ENCODE assay signal across 9 cellular contexts in the genomic region with DNA sequence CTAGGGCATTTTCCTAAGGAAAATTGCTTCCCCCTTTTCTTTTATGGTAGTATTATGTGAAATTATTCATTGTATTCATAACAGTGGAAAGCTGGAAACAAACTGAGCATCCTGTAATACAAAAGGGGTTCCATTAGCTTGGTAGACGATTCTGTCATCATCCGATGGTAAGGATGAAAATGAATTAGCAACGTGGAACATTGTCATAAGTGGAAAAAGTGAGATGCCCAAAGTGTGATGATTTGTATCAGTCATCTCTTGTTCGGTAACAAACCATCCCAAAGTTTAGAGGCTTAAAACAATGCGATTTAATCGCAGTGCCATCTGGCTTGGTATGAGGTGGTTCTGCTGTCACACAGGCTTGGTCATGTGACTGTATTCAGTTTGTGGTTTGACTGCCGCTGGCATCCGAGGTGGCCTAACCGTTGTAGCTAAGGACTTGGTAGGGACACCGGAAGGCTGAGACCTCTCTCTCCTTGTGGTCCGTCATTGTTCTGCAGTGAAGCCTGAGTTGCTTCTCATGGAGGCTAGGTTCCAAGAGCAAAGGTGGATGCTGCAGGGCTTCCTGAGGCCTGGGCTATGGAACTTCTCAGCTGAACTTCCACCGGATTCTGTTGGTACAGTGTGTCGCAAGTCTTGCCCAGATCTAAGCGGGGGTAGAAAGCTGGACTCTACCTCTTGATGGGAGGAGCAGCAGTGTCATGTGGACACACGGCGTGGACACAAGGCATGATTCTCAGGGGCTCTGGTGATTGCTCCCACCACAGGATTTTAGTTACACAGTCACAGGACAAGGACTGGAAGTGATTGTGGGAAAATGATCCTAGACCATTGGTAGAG. TPM values are rescaled to one million over a fixed set of nuclear protein-coding genes. Genes with fewer than 3 reads are reported as not detected.
DNase-seq lines count a peak whose midpoint lies in the region; ATAC-seq and TF ChIP-seq lines count a peak whose summit lies in the region.
"Had no signal": no experiment of that assay in that cellular context is flagged by ENCODE, and none has a peak within 500 bp of the region (broad histone marks: within the 10 kb centered on the region; RNA-seq: fewer than 3 reads in every experiment).

No MANE protein-coding gene starts in this region.

- peaks cover 4% of the 10 kb centered on the region for H3K36me3 Mint-ChIP-seq in T-helper 1 cell treated with Interleukin-12 subunit alpha and Interleukin-12 subunit beta and Interleukin-4 antibody, amounts not matched to agents 30 μg/mL and 1 μg/mL, for 36 hours (ENCODE audit: low read depth)

- H3K79me2 ChIP-seq in DOHH2 (ENCODE audit: control insufficient read depth, low read length): peaks cover 100% of the 10 kb centered on the region

- no peaks in the 10 kb centered on the region for H3K9me3 Mint-ChIP-seq in T-helper 1 cell treated with Interleukin-12 subunit alpha and Interleukin-12 subunit beta and Interleukin-4 antibody, amounts not matched to agents 30 μg/mL and 1 μg/mL, for 36 hours

- H3K27me3 ChIP-seq in DOHH2 (ENCODE audit: control insufficient read depth, low read length) (no peaks in the 10 kb centered on the region), ascending aorta (no peaks in the 10 kb centered on the region), MG63 (no peaks in the 10 kb centered on the region), psoas muscle (ENCODE audit: insufficient read depth in 3 of 3, low read length in 2 of 3) (peaks cover 0 to 35% (median 0%) of the 10 kb centered on the region in 3 donors)

- H3K4me3 ChIP-seq in DOHH2 (ENCODE audit: low read length) (peak overlapping the region; percentile 47), ascending aorta (peak overlapping the region in 1 of 2 donors; percentile 27), MG63 (no peak overlapping the region), psoas muscle (no peak overlapping the region)

- peaks cover 21% of the 10 kb centered on the region for H3F3A ChIP-seq in DOHH2 (ENCODE audit: control insufficient read depth, insufficient read depth)

- no peaks in the 10 kb centered on the region for H3K9me2 ChIP-seq in DOHH2 (replicated peaks; ENCODE audit: control insufficient read depth, low read length)

- H3K27ac ChIP-seq in DOHH2 (ENCODE audit: low read depth, low read length): peak overlapping the region; percentile 22
- H3K27ac ChIP-seq in ascending aorta: peak overlapping the region; percentile 58 to 75
- no peak overlapping the region for H3K27ac ChIP-seq in psoas muscle

- no peak for DNase-seq in ascending aorta (ENCODE audit: low spot score in 2 of 2)
- DNase-seq in stimulated activated CD4-positive, alpha-beta T cell treated with anti-CD3 and anti-CD28 coated beads, Interleukin-12 subunit alpha, Interleukin-12 subunit beta, amount 100 ng/mL, for 4 hours: peak; percentile 25
- no peak for DNase-seq in NCI-H1092 (lab: John Stamatoyannopoulos, UW)
- DNase-seq in MG63: no peak
- DNase-seq in psoas muscle: no peak
- DNase-seq: NCI-H2107 had no signal

- H4K20me1 ChIP-seq in DOHH2 (ENCODE audit: control insufficient read depth, insufficient read depth, low read depth, low read length): peaks cover 15% of the 10 kb centered on the region

- intact Hi-C loops in ascending aorta (cut with DNase I): no loop called here
- intact Hi-C loops in psoas muscle (cut with DNase I): loop anchor here in 1 of 2 donors (5.0 kb wide), 1 partner anchor 34 kb away; a partner anchor contains a TSS

- WGBS in psoas muscle, 3 donors: 81 to 84% (median 83%) methylated on average over 16 of the region's 16 CpGs

- ATAC-seq in psoas muscle (no peak), HG03025 (IDR thresholded peaks at IDR 0.05; ENCODE audit: low FRiP score, unreplicated experiment) (no peak)

- H3K36me3 ChIP-seq in DOHH2 (ENCODE audit: control insufficient read depth, low read length) (peaks cover 39% of the 10 kb centered on the region), ascending aorta (no peaks in the 10 kb centered on the region), MG63 (no peaks in the 10 kb centered on the region), psoas muscle (ENCODE audit: insufficient read depth in 1 of 2, low read depth in 1 of 2) (no peaks in the 10 kb centered on the region)

- peak overlapping the region; percentile 84 for H3K27ac Mint-ChIP-seq in T-helper 1 cell treated with Interleukin-12 subunit alpha and Interleukin-12 subunit beta and Interleukin-4 antibody, amounts not matched to agents 30 μg/mL and 1 μg/mL, for 36 hours

- peaks cover 100% of the 10 kb centered on the region for H3K4me1 ChIP-seq in DOHH2 (ENCODE audit: control insufficient read depth, low read length)
- peaks cover 8 to 85% of the 10 kb centered on the region in 2 donors for H3K4me1 ChIP-seq in ascending aorta
- H3K4me1 ChIP-seq in psoas muscle: peaks cover 44% of the 10 kb centered on the region

- H3K4me3 Mint-ChIP-seq in T-helper 1 cell treated with Interleukin-12 subunit alpha and Interleukin-12 subunit beta and Interleukin-4 antibody, amounts not matched to agents 30 μg/mL and 1 μg/mL, for 36 hours: peak overlapping the region; percentile 67

- H3K4me1 Mint-ChIP-seq in T-helper 1 cell treated with Interleukin-12 subunit alpha and Interleukin-12 subunit beta and Interleukin-4 antibody, amounts not matched to agents 30 μg/mL and 1 μg/mL, for 36 hours (ENCODE audit: low read depth): peaks cover 71% of the 10 kb centered on the region

- peak overlapping the region; percentile 100 for H3K4me2 ChIP-seq in DOHH2 (ENCODE audit: low read length)

- no peaks in the 10 kb centered on the region for H3K9me3 ChIP-seq in DOHH2 (ENCODE audit: control insufficient read depth, insufficient read depth, low read length)
- H3K9me3 ChIP-seq in ascending aorta: no peaks in the 10 kb centered on the region
- no peaks in the 10 kb centered on the region for H3K9me3 ChIP-seq in MG63
- no peaks in the 10 kb centered on the region for H3K9me3 ChIP-seq in psoas muscle

- TF ChIP-seq CTCF in DOHH2 (IDR thresholded peaks at IDR 0.05; ENCODE audit: low read depth, low read length, poor library complexity, severe bottlenecking) (no peak), ascending aorta (IDR thresholded peaks at IDR 0.05) (no peak), psoas muscle (IDR thresholded peaks at IDR 0.05) (no peak)

- H3K27me3 Mint-ChIP-seq in T-helper 1 cell treated with Interleukin-12 subunit alpha and Interleukin-12 subunit beta and Interleukin-4 antibody, amounts not matched to agents 30 μg/mL and 1 μg/mL, for 36 hours (ENCODE audit: low read depth): no peaks in the 10 kb centered on the region

RNA-seq across cellular contexts. Expression of a gene that starts 36.2 kb away (rescaled TPM):
- total RNA-seq in ascending aorta: 216 TPM
- 10.6 and 17.3 TPM in 2 replicates for total RNA-seq in MG63 (2014; rRNA removed; shearing (Covaris generic); ENCODE audit: low replicate concordance)
- 1 to 10 TPM; 6.5 to 7.7 (median 7.0) TPM for total RNA-seq in psoas muscle
- polyA plus RNA-seq in psoas muscle: 1 to 10 TPM; 2.7 to 4.7 (median 4.0) TPM

Comparison
In these comparisons a context has a peak if more than half of its experiments do, and no peak if none do; other contexts are left out.
1. RNA of a gene that starts 36.2 kb away (total RNA-seq): 216 TPM in ascending aorta (single experiment); 10.6 to 17.3 TPM in MG63 and 6.5 to 7.7 TPM in psoas muscle; every median in the first group is over 10 times any median in the second.